ENCODE assay signal across 9 cellular contexts in genomic region chr17:60825351-60825750, GRCh38.
"Had no signal": no experiment of that assay in that cellular context is flagged by ENCODE, and none has a peak within 500 bp of the region (broad histone marks: within the 10 kb centered on the region; RNA-seq: fewer than 3 reads in every experiment).

No MANE protein-coding gene starts in this region.

- H3K27ac Mint-ChIP-seq: GM23338, H9, IgD-negative memory B cell had no signal

- H3K9me3 Mint-ChIP-seq: GM23338, H9 had no signal

- FAIRE-seq: H1, H54, HepG2 had no signal

- H3K36me3 Mint-ChIP-seq: IgD-negative memory B cell had no signal

- ATAC-seq: GM23338, HepG2 had no signal

- H3K27ac ChIP-seq: HL-60 had no signal

- H3K4me3 ChIP-seq: GM23338 had no signal

- H3K27me3 Mint-ChIP-seq: IgD-negative memory B cell had no signal

- DNase-seq: H9, HCEC 1CT, KBM-7 had no signal

- H3K4me1 Mint-ChIP-seq: GM23338, H9 had no signal

- H3K4me3 Mint-ChIP-seq: GM23338, H9, IgD-negative memory B cell had no signal
